ENCODE assay signal across 7 cellular contexts in genomic region chr20:9617062-9617461, GRCh38.
A peak's percentile ranks its signal among the peaks of the same experiment; 100 is the strongest.
DNase-seq lines count a peak whose midpoint lies in the region; TF ChIP-seq lines count a peak whose summit lies in the region.

No MANE protein-coding gene starts in this region.

- DNase-seq in GM13976 (ENCODE audit: low spot score) (peak; percentile 61), HPDE6-E6E7 (ENCODE audit: extremely low spot score) (peak; percentile 46), NCI-H774 (lab: John Stamatoyannopoulos, UW) (peak; percentile 62), endothelial cell (ENCODE audit: low spot score) (peak; percentile 50), myocyte (ENCODE audit: low read depth) (peak; percentile 61)
- peak; percentile 60 for DNase-seq in activated CD4-positive, alpha-beta memory T cell treated with anti-CD3 and anti-CD28 coated beads for 36 hours
- peak; percentile 20 for DNase-seq in stimulated activated naive CD4-positive, alpha-beta T cell treated with Interleukin-2 at 50 U/mL for 16 hours (lab: John Stamatoyannopoulos, UW)

- no peaks in the 10 kb centered on the region for H3K36me3 Mint-ChIP-seq in activated CD4-positive, alpha-beta memory T cell treated with anti-CD3 and anti-CD28 coated beads for 36 hours
- no peaks in the 10 kb centered on the region for H3K36me3 Mint-ChIP-seq in endothelial cell (ENCODE audit: low read depth, unreplicated experiment)

- in situ Hi-C loops in GM13976 (cut with MboI; ENCODE audit: low sequenced_read_pairs, unreplicated experiment), result loop anchor here (25.0 kb wide), 2 partner anchors 470 to 820 kb away; partner anchors contain the start of genes MKKS and SLX4IP

- H3K9me3 Mint-ChIP-seq in activated CD4-positive, alpha-beta memory T cell treated with anti-CD3 and anti-CD28 coated beads for 36 hours, result no peaks in the 10 kb centered on the region
- no peaks in the 10 kb centered on the region for H3K9me3 Mint-ChIP-seq in endothelial cell (ENCODE audit: unreplicated experiment)

- H3K4me3 Mint-ChIP-seq in activated CD4-positive, alpha-beta memory T cell treated with anti-CD3 and anti-CD28 coated beads for 36 hours, result no peak overlapping the region
- H3K4me3 Mint-ChIP-seq in endothelial cell (ENCODE audit: unreplicated experiment), result no peak overlapping the region

- intact Hi-C loops in activated CD4-positive, alpha-beta memory T cell treated with anti-CD3 and anti-CD28 coated beads for 36 hours (cut with micrococcal nuclease), result loop anchor here (2.0 to 5.0 kb wide), 3 partner anchors 360 to 810 kb away; no protein-coding TSS in a partner anchor

- peaks cover 3% of the 10 kb centered on the region for H3K27me3 Mint-ChIP-seq in activated CD4-positive, alpha-beta memory T cell treated with anti-CD3 and anti-CD28 coated beads for 36 hours
- H3K27me3 Mint-ChIP-seq in endothelial cell (ENCODE audit: unreplicated experiment), result no peaks in the 10 kb centered on the region

- CTCF ChIA-PET in activated CD4-positive, alpha-beta memory T cell treated with anti-CD3 and anti-CD28 coated beads for 36 hours (lab: Charles Lee), result interaction anchor here (0.6 to 3.6 kb wide), 26 partner anchors 8 to 809 kb away, joined by 3 to 46 read pairs (median 4); no protein-coding TSS in a partner anchor

- POLR2A ChIA-PET in activated CD4-positive, alpha-beta memory T cell treated with anti-CD3 and anti-CD28 coated beads for 36 hours (lab: Charles Lee), result no interaction called here

- no peaks in the 10 kb centered on the region for H3K4me1 Mint-ChIP-seq in activated CD4-positive, alpha-beta memory T cell treated with anti-CD3 and anti-CD28 coated beads for 36 hours (ENCODE audit: low read depth)
- no peaks in the 10 kb centered on the region for H3K4me1 Mint-ChIP-seq in endothelial cell (ENCODE audit: unreplicated experiment)

- H3K27ac Mint-ChIP-seq in activated CD4-positive, alpha-beta memory T cell treated with anti-CD3 and anti-CD28 coated beads for 36 hours, result no peak overlapping the region
- no peak overlapping the region for H3K27ac Mint-ChIP-seq in endothelial cell (ENCODE audit: unreplicated experiment)

- peak; percentile 73 for TF ChIP-seq CTCF in GM13976 (IDR thresholded peaks at IDR 0.05; ENCODE audit: borderline replicate concordance, control extremely low read depth, extremely low read depth, insufficient read depth, missing control alignments)
- TF ChIP-seq CTCF in endothelial cell (IDR thresholded peaks at IDR 0.05; ENCODE audit: unreplicated experiment), result peak; percentile 89

Comparison
In these comparisons a context has a peak if more than half of its experiments do, and no peak if none do; other contexts are left out.
1. Peak in every context shown above with its lines: DNase-seq.